Comparison of ENCODE assay signal across 8 cellular contexts in genomic region chr9:127224883-127225739, GRCh38. TPM values are rescaled to one million over a fixed set of nuclear protein-coding genes. Genes with fewer than 3 reads are reported as not detected.
DNase-seq lines count a peak whose midpoint lies in the region; ATAC-seq and TF ChIP-seq lines count a peak whose summit lies in the region.

No MANE protein-coding gene starts in this region.

- no peaks in the 10 kb centered on the region; the same call in 1 of the 2 replicates for H3K36me3 ChIP-seq in BE2C

- peak; percentile 99 for DNase-seq in BE2C
- DNase-seq in HT-29 (ENCODE audit: low spot score), result peak; percentile 84
- DNase-seq in NOMO-1 treated with dmso at 0.1 percent for 144 hours (lab: John Stamatoyannopoulos, UW; ENCODE audit: unreplicated experiment), result peak; percentile 82
- peak; percentile 90 for DNase-seq in activated T-cell treated with anti-CD3 and anti-CD28 coated beads for 1 hour (ENCODE audit: low read depth)
- DNase-seq in epidermal melanocyte (ENCODE audit: insufficient read length, low spot score), result peak; percentile 98
- peak; percentile 80 for DNase-seq in middle frontal gyrus (ENCODE audit: extremely low spot score, low spot score)
- DNase-seq in stimulated activated CD8-positive, alpha-beta memory T cell treated with anti-CD3 and anti-CD28 coated beads, Interleukin-15, amount 100 ng/mL, for 4 hours (ENCODE audit: low read depth in 2 of 2), result peak; percentile 86 to 87

- peak overlapping the region; percentile 71 for H3K4me3 ChIP-seq in BE2C (ENCODE audit: low read depth, low read length)

- H3K27me3 ChIP-seq in BE2C, result no peaks in the 10 kb centered on the region

- peaks cover 8% of the 10 kb centered on the region for H3K4me1 ChIP-seq in BE2C

- TF ChIP-seq CTCF in BE2C (IDR thresholded peaks at IDR 0.05; ENCODE audit: low read depth, low read length), result no peak

- ATAC-seq in GM19455 (IDR thresholded peaks at IDR 0.05; ENCODE audit: unreplicated experiment), result peak; percentile 44

- no peaks in the 10 kb centered on the region for H3K9me3 ChIP-seq in BE2C

RNA-seq across cellular contexts. Expression of gene GARNL3, which starts 39.5 kb away (rescaled TPM):
- 6.8 TPM for polyA plus RNA-seq in BE2C (2012; ENCODE audit: insufficient read depth, insufficient read length, low read depth)
- total RNA-seq in HT-29 (2014; rRNA removed; shearing (Covaris generic)), result 0.56 and 1.3 TPM in 2 replicates

Comparison
In these comparisons a context has a peak if more than half of its experiments do, and no peak if none do; other contexts are left out.
1. Peak in every context shown above with its lines: DNase-seq, ATAC-seq and H3K4me3 ChIP-seq.